In genomic region chr7:129055294-129055816, GRCh38 we compare ENCODE assay signal across 7 cellular contexts. TPM values are rescaled to one million over a fixed set of nuclear protein-coding genes. Genes with fewer than 3 reads are reported as not detected.
DNase-seq lines count a peak whose midpoint lies in the region; ATAC-seq lines count a peak whose summit lies in the region.

No MANE protein-coding gene starts in this region.

- H3K27me3 Mint-ChIP-seq in immature natural killer cell (ENCODE audit: low read depth in 3 of 3) = peaks cover 6 to 22% (median 14%) of the 10 kb centered on the region in 3 donors

- H3K27ac Mint-ChIP-seq in immature natural killer cell = peak overlapping the region; percentile 93 to 100 (median 99)

- peak overlapping the region; percentile 96 to 99 (median 98) for H3K4me3 Mint-ChIP-seq in immature natural killer cell

- WGBS in adipose tissue, 3 donors = 6 to 13% (median 11%) methylated on average over 9 of the region's 9 CpGs

- H3K4me1 Mint-ChIP-seq in immature natural killer cell = peaks cover 38 to 53% of the 10 kb centered on the region in 2 donors

- H3K27ac ChIP-seq in adipose tissue (ENCODE audit: low read depth, low read length) (peak overlapping the region; percentile 97), temporal lobe (ENCODE audit: low read depth, low read length) (peak overlapping the region; percentile 80)

- peaks cover 0 to 3% (median 0%) of the 10 kb centered on the region in 3 donors for H3K36me3 Mint-ChIP-seq in immature natural killer cell

- H3K9me3 Mint-ChIP-seq in immature natural killer cell = no peaks in the 10 kb centered on the region

- ATAC-seq in GM19452 (IDR thresholded peaks at IDR 0.05; ENCODE audit: unreplicated experiment) (peak; percentile 22), HG03108 (IDR thresholded peaks at IDR 0.05; ENCODE audit: unreplicated experiment) (peak; percentile 12)

- DNase-seq in immature natural killer cell = no peak
- no peak for DNase-seq in NCI-H345 (lab: John Stamatoyannopoulos, UW)
- no peak for DNase-seq in A172 (ENCODE audit: low spot score)

RNA-seq across cellular contexts. Expression of gene TNPO3, which starts 0.4 kb away (rescaled TPM):
- polyA plus RNA-seq in adipose tissue = 10 to 100 TPM; 13.0 to 16.3 (median 15.3) TPM
- 10 to 100 TPM; 26.3 to 49.4 (median 41.9) TPM for polyA plus RNA-seq in immature natural killer cell
- total RNA-seq in temporal lobe = 69.3 TPM
- total RNA-seq in A172 (2014; rRNA removed; shearing (Covaris generic)) = 41.6 and 44.2 TPM in 2 replicates
